In the genomic region with DNA sequence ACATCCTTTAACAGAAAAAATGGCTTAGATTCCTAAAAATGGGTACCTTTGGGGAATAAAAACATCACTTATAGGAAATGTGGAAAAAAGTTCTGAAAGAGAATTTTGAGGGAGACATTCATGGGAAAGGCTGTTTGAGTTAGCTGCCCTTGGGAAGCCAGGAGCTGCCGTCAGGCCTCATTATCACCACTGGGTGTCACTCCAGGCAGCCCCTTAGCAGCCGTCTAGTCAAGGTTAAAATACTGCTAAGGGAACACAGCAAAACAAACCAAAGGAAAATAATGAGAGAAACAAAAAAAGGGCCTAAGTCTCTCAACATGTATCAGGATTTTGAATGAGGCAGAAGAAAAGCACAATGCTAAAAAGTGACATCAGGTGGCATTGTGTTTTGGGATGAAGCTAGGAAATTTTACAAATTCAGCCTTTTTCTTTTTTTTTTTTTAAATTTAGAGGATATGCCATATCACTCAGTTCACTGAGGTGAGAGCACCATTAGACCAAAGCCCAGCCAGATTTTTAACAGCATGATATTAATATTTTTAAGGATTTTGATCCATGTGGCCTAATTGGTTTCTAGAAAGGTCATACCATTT, we compare ENCODE assay signal across 8 cellular contexts.
DNase-seq lines count a peak whose midpoint lies in the region; ATAC-seq and TF ChIP-seq lines count a peak whose summit lies in the region.

No MANE protein-coding gene starts in this region.

- TF ChIP-seq POLR2A in spleen (IDR thresholded peaks at IDR 0.05), result no peak

- no peaks in the 10 kb centered on the region for H4K20me1 ChIP-seq in KMS-11 (ENCODE audit: insufficient read depth)

- no peak overlapping the region for H2AFZ ChIP-seq in KMS-11 (ENCODE audit: low read depth)

- ATAC-seq in left cardiac atrium (peak; percentile 66 to 83), HG02870 (IDR thresholded peaks at IDR 0.05; ENCODE audit: unreplicated experiment) (no peak)

- intact Hi-C loops in left cardiac atrium (cut with DNase I) (loop anchor here (2.0 to 10.0 kb wide), 3 partner anchors 74 to 191 kb away; no protein-coding TSS in a partner anchor), spleen (cut with DNase I; ENCODE audit: low total_unique reads) (no loop called here)

- TF ChIP-seq CTCF in KMS-11 (conservative IDR thresholded peaks at IDR 0.05; ENCODE audit: low read depth, low read length), result peak; percentile 63
- peak; percentile 97 for TF ChIP-seq CTCF in VCaP (conservative IDR thresholded peaks at IDR 0.05)
- peak in 8 of 11 experiments; percentile 14 to 64 (median 42) for TF ChIP-seq CTCF in spleen (IDR thresholded peaks at IDR 0.05 in 8 of 11, conservative IDR thresholded peaks at IDR 0.05 in 3 of 11)

- H3K4me3 ChIP-seq in KMS-11 (IDR thresholded peaks at IDR 0.05; ENCODE audit: insufficient read depth, low read depth, low read length) (no peak overlapping the region), spleen (no peak overlapping the region)

- no peak overlapping the region for H3K9ac ChIP-seq in KMS-11

- no peaks in the 10 kb centered on the region for H3K79me2 ChIP-seq in KMS-11 (ENCODE audit: insufficient read depth, low read depth)

- H3K4me1 ChIP-seq in KMS-11 (ENCODE audit: low read depth, poor library complexity, severe bottlenecking) (no peaks in the 10 kb centered on the region), spleen (no peaks in the 10 kb centered on the region)

- no peak overlapping the region for H3K27ac ChIP-seq in KMS-11
- H3K27ac ChIP-seq in VCaP, result no peak overlapping the region
- no peak overlapping the region for H3K27ac ChIP-seq in spleen

- H3K4me2 ChIP-seq in KMS-11, result no peak overlapping the region

- no peaks in the 10 kb centered on the region for H3K9me3 ChIP-seq in spleen

- H3K36me3 ChIP-seq in KMS-11 (ENCODE audit: insufficient read depth), result no peaks in the 10 kb centered on the region
- H3K36me3 ChIP-seq in spleen, result no peaks in the 10 kb centered on the region

- DNase-seq in SHP77 (lab: John Stamatoyannopoulos, UW) (peak; percentile 17 to 40), SHP77 treated with DMSO at 0.1 percent for 48 hours (lab: John Stamatoyannopoulos, UW) (no peak), left cardiac atrium (peak; percentile 30), spleen (no peak), GF-D8 (lab: John Stamatoyannopoulos, UW) (no peak)

- 2 to 10% (median 8%) methylated on average over 2 of the region's 2 CpGs for WGBS in spleen, 5 donors

- no peaks in the 10 kb centered on the region for H3K27me3 ChIP-seq in KMS-11 (ENCODE audit: insufficient read depth, low read depth)
- H3K27me3 ChIP-seq in spleen (replicated peaks in 1 of 7), result peaks cover 0 to 16% (median 0%) of the 10 kb centered on the region in 7 donors

Comparison
In these comparisons a context has a peak if more than half of its experiments do, and no peak if none do; other contexts are left out.
1. DNase-seq: peak in SHP77 (2 of 2) and left cardiac atrium (single experiment); none in SHP77 treated with DMSO at 0.1 percent for 48 hours (single experiment), spleen (single experiment) and GF-D8 (single experiment).
2. CTCF ChIP-seq: peak in every context shown above with its lines; median percentile 97 in VCaP; 63 in KMS-11; 42 in spleen.